In genomic region chr9:114089206-114089840, GRCh38 we compare ENCODE assay signal across 22 cellular contexts. TPM values are rescaled to one million over a fixed set of nuclear protein-coding genes. Genes with fewer than 3 reads are reported as not detected.
"Had no signal": no experiment of that assay in that cellular context is flagged by ENCODE, and none has a peak within 500 bp of the region (broad histone marks: within the 10 kb centered on the region; RNA-seq: fewer than 3 reads in every experiment).

No MANE protein-coding gene starts in this region.

- H3K36me3 Mint-ChIP-seq: activated naive CD4-positive, alpha-beta T cell treated with anti-CD3 and anti-CD28 coated beads, Interleukin-2, amount 10 ng/mL, durations not matched to agents 7 days and 5 days; natural killer cell; T-cell had no signal

- H3K79me2 ChIP-seq: parathyroid adenoma had no signal

- DNase-seq: activated CD4-positive, alpha-beta memory T cell treated with anti-CD3 and anti-CD28 coated beads, Interleukin-2, amount 10 ng/mL, durations not matched to agents 7 days and 5 days; activated CD4-positive, alpha-beta T cell treated with anti-CD3 and anti-CD28 coated beads, Interleukin-2, amount 10 ng/mL, durations not matched to agents 24 days and 14 days; activated naive CD4-positive, alpha-beta T cell treated with anti-CD3 and anti-CD28 coated beads, Interleukin-2, amount 10 ng/mL, durations not matched to agents 7 days and 5 days; activated naive CD8-positive, alpha-beta T cell treated with anti-CD3 and anti-CD28 coated beads, Interleukin-2, amount 50 U/mL, for 24 hours; effector CD8-positive, alpha-beta T cell; foreskin melanocyte; kidney glomerular epithelial cell; left ventricle myocardium superior; mammary epithelial cell; midbrain; natural killer cell; stimulated activated CD4-positive, alpha-beta T cell treated with anti-CD3 and anti-CD28 coated beads, Interleukin-4, amount 100 ng/mL, for 4 hours; T-cell; thyroid gland had no signal

- H3K9me3 Mint-ChIP-seq: activated CD4-positive, alpha-beta memory T cell treated with anti-CD3 and anti-CD28 coated beads, Interleukin-2, amount 10 ng/mL, durations not matched to agents 7 days and 5 days; activated CD4-positive, alpha-beta T cell treated with anti-CD3 and anti-CD28 coated beads, Interleukin-2, amount 10 ng/mL, durations not matched to agents 24 days and 14 days; activated naive CD4-positive, alpha-beta T cell treated with anti-CD3 and anti-CD28 coated beads, Interleukin-2, amount 10 ng/mL, durations not matched to agents 7 days and 5 days; activated naive CD8-positive, alpha-beta T cell treated with anti-CD3 and anti-CD28 coated beads, Interleukin-2, amount 50 U/mL, for 24 hours; dendritic cell treated with granulocyte-macrophage colony-stimulating factor and Interleukin-4, amounts not matched to agents 40 ng/mL and 50 ng/mL, for 4 days; natural killer cell; stimulated activated naive CD8-positive, alpha-beta T cell treated with anti-CD3 and anti-CD28 coated beads, Interleukin-15, Interleukin-2, amounts not matched to agents 100 ng/mL and 50 ng/mL, for 24 hours; T-cell; T-helper 2 cell treated with Interferon-gamma antibody and Interleukin-4, amounts not matched to agents 5 μg/mL and 100 μg/mL, for 36 hours had no signal

- H3K4me1 Mint-ChIP-seq: activated CD4-positive, alpha-beta memory T cell treated with anti-CD3 and anti-CD28 coated beads, Interleukin-2, amount 10 ng/mL, durations not matched to agents 7 days and 5 days; activated CD4-positive, alpha-beta T cell treated with anti-CD3 and anti-CD28 coated beads, Interleukin-2, amount 10 ng/mL, durations not matched to agents 24 days and 14 days; activated naive CD4-positive, alpha-beta T cell treated with anti-CD3 and anti-CD28 coated beads, Interleukin-2, amount 10 ng/mL, durations not matched to agents 7 days and 5 days; activated naive CD8-positive, alpha-beta T cell treated with anti-CD3 and anti-CD28 coated beads, Interleukin-2, amount 50 U/mL, for 24 hours; natural killer cell; T-cell had no signal

- H3K4me1 ChIP-seq: parathyroid adenoma, thyroid gland had no signal

- ATAC-seq: activated CD4-positive, CD25-positive, alpha-beta regulatory T cell treated with anti-CD3 and anti-CD28 coated beads, Interleukin-2, amount 50 U/mL, for 24 hours; activated naive CD8-positive, alpha-beta T cell treated with anti-CD3 and anti-CD28 coated beads, Interleukin-2, amount 50 U/mL, for 24 hours; left ventricle myocardium superior; natural killer cell; T-cell had no signal

- H3K27me3 Mint-ChIP-seq: activated CD4-positive, alpha-beta T cell treated with anti-CD3 and anti-CD28 coated beads, Interleukin-2, amount 10 ng/mL, durations not matched to agents 24 days and 14 days; dendritic cell treated with granulocyte-macrophage colony-stimulating factor and Interleukin-4, amounts not matched to agents 40 ng/mL and 50 ng/mL, for 4 days; stimulated activated naive CD8-positive, alpha-beta T cell treated with anti-CD3 and anti-CD28 coated beads, Interleukin-15, Interleukin-2, amounts not matched to agents 100 ng/mL and 50 ng/mL, for 24 hours had no signal

- H3K27me3 ChIP-seq: neutrophil, thyroid gland had no signal

- H3K9me3 ChIP-seq: neutrophil, thyroid gland had no signal

- H2AFZ ChIP-seq: parathyroid adenoma had no signal

- H3K4me3 ChIP-seq: thyroid gland had no signal

- H3K27ac ChIP-seq: neutrophil, parathyroid adenoma, thyroid gland, VCaP had no signal

- H3K9ac ChIP-seq: parathyroid adenoma had no signal

- H3K27ac Mint-ChIP-seq: activated CD4-positive, alpha-beta memory T cell treated with anti-CD3 and anti-CD28 coated beads, Interleukin-2, amount 10 ng/mL, durations not matched to agents 7 days and 5 days; activated CD4-positive, alpha-beta T cell treated with anti-CD3 and anti-CD28 coated beads, Interleukin-2, amount 10 ng/mL, durations not matched to agents 24 days and 14 days; activated naive CD4-positive, alpha-beta T cell treated with anti-CD3 and anti-CD28 coated beads, Interleukin-2, amount 10 ng/mL, durations not matched to agents 7 days and 5 days; activated naive CD8-positive, alpha-beta T cell treated with anti-CD3 and anti-CD28 coated beads, Interleukin-2, amount 50 U/mL, for 24 hours; dendritic cell treated with granulocyte-macrophage colony-stimulating factor and Interleukin-4, amounts not matched to agents 40 ng/mL and 50 ng/mL, for 4 days; natural killer cell; stimulated activated naive CD8-positive, alpha-beta T cell treated with anti-CD3 and anti-CD28 coated beads, Interleukin-15, Interleukin-2, amounts not matched to agents 100 ng/mL and 50 ng/mL, for 24 hours; T-helper 2 cell treated with Interferon-gamma antibody and Interleukin-4, amounts not matched to agents 5 μg/mL and 100 μg/mL, for 36 hours had no signal

- H3K4me3 Mint-ChIP-seq: activated CD4-positive, alpha-beta memory T cell treated with anti-CD3 and anti-CD28 coated beads, Interleukin-2, amount 10 ng/mL, durations not matched to agents 7 days and 5 days; activated CD4-positive, alpha-beta T cell treated with anti-CD3 and anti-CD28 coated beads, Interleukin-2, amount 10 ng/mL, durations not matched to agents 24 days and 14 days; activated naive CD4-positive, alpha-beta T cell treated with anti-CD3 and anti-CD28 coated beads, Interleukin-2, amount 10 ng/mL, durations not matched to agents 7 days and 5 days; activated naive CD8-positive, alpha-beta T cell treated with anti-CD3 and anti-CD28 coated beads, Interleukin-2, amount 50 U/mL, for 24 hours; dendritic cell treated with granulocyte-macrophage colony-stimulating factor and Interleukin-4, amounts not matched to agents 40 ng/mL and 50 ng/mL, for 4 days; natural killer cell; stimulated activated naive CD8-positive, alpha-beta T cell treated with anti-CD3 and anti-CD28 coated beads, Interleukin-15, Interleukin-2, amounts not matched to agents 100 ng/mL and 50 ng/mL, for 24 hours; T-cell; T-helper 2 cell treated with Interferon-gamma antibody and Interleukin-4, amounts not matched to agents 5 μg/mL and 100 μg/mL, for 36 hours had no signal

- H3K36me3 ChIP-seq: neutrophil, thyroid gland had no signal

RNA-seq across cellular contexts. Expression of gene KIF12, which starts 9.8 kb away (rescaled TPM):
- total RNA-seq: activated CD4-positive, alpha-beta memory T cell treated with anti-CD3 and anti-CD28 coated beads, Interleukin-2, amount 10 ng/mL, durations not matched to agents 7 days and 5 days; activated CD4-positive, alpha-beta T cell treated with anti-CD3 and anti-CD28 coated beads, Interleukin-2, amount 10 ng/mL, durations not matched to agents 24 days and 14 days; left ventricle myocardium superior; natural killer cell had no signal

RNA-seq across cellular contexts. Expression of gene AMBP, which starts 11.2 kb away (rescaled TPM):
- total RNA-seq: activated CD4-positive, alpha-beta memory T cell treated with anti-CD3 and anti-CD28 coated beads, Interleukin-2, amount 10 ng/mL, durations not matched to agents 7 days and 5 days; activated CD4-positive, alpha-beta T cell treated with anti-CD3 and anti-CD28 coated beads, Interleukin-2, amount 10 ng/mL, durations not matched to agents 24 days and 14 days; left ventricle myocardium superior; mammary epithelial cell; natural killer cell; urinary bladder had no signal
- polyA plus RNA-seq: mammary epithelial cell had no signal
